Comparison of ENCODE assay signal across 9 cellular contexts in the genomic region with DNA sequence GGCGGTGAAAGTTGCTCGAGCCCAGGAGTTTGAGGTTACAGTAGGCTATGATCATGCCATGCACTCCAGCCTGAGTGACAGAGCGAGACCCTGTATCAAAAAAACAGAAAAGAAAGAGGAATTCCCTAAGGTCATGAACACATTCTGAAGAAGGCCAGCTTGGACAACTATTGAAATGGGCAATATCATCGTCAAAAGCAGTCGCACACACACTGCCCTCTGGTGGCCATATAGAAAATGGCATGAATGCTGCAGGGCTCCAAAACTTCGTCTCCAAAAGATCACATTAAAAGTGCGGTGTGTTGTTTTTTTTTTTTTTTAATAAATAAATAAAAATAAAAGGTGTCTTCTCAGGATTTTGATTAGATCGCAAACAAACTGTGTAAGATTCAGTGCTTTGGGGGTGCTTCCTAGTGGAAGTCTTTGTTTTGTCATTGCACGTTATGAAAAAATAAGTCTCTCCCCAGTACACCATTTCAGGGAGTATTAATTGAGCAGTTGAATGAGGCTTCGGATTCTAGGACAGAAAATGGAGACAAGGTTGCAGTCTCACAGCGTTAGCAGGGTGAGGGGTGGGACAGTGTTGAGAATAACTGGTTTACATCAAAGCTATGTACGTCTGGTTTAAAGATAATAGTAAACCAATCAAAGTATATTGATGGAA.
DNase-seq lines count a peak whose midpoint lies in the region; ATAC-seq, FAIRE-seq and TF ChIP-seq lines count a peak whose summit lies in the region.
"Had no signal": no experiment of that assay in that cellular context is flagged by ENCODE, and none has a peak within 500 bp of the region (broad histone marks: within the 10 kb centered on the region; RNA-seq: fewer than 3 reads in every experiment).

No MANE protein-coding gene starts in this region.

- no peaks in the 10 kb centered on the region for H3K9me3 ChIP-seq in small intestine (ENCODE audit: control insufficient read depth, low read depth)
- H3K9me3 ChIP-seq: HAP-1 had no signal

- H3K27ac ChIP-seq in small intestine (ENCODE audit: low read depth in 1 of 2, low read length in 1 of 2), result no peak overlapping the region

- no peak for FAIRE-seq in small intestine (lab: Jason Lieb, UNC)

- H3K27ac Mint-ChIP-seq in natural killer cell, result no peak overlapping the region
- no peak overlapping the region for H3K27ac Mint-ChIP-seq in natural killer cell treated with Interleukin-12 subunit alpha and Interleukin-12 subunit beta and Interleukin-15 and Interleukin-18, amount 100 ng/mL, for 72 hours

- intact Hi-C loops in natural killer cell (cut with micrococcal nuclease), result no loop called here

- peak in 1 of 3 donors; percentile 49 for ATAC-seq in natural killer cell
- ATAC-seq in natural killer cell treated with Interleukin-12 subunit alpha and Interleukin-12 subunit beta and Interleukin-15 and Interleukin-18, amount 100 ng/mL, for 72 hours, result no peak
- no peak for ATAC-seq in GM18517 (IDR thresholded peaks at IDR 0.05; ENCODE audit: unreplicated experiment)
- ATAC-seq in HG02970 (IDR thresholded peaks at IDR 0.05; ENCODE audit: low FRiP score, unreplicated experiment), result no peak

- no peaks in the 10 kb centered on the region for H3K36me3 ChIP-seq in small intestine (ENCODE audit: control insufficient read depth in 2 of 2, insufficient read depth in 2 of 2, low read length in 2 of 2)
- H3K36me3 ChIP-seq: HAP-1 had no signal

- no peak for DNase-seq in natural killer cell
- DNase-seq in natural killer cell treated with Interleukin-12 subunit alpha and Interleukin-12 subunit beta and Interleukin-15 and Interleukin-18, amount 100 ng/mL, for 72 hours (ENCODE audit: low spot score), result no peak
- DNase-seq in M059J (ENCODE audit: low read depth), result peak; percentile 26
- peak; percentile 43 for DNase-seq in dermis blood vessel endothelial cell
- DNase-seq in small intestine, result peak; percentile 23
- no peak for DNase-seq in NCI-H2029 (lab: John Stamatoyannopoulos, UW)

- H3K27me3 Mint-ChIP-seq in natural killer cell (ENCODE audit: low read depth in 2 of 2), result peaks cover 7 to 8% of the 10 kb centered on the region in 2 donors
- peaks cover 2 to 13% of the 10 kb centered on the region in 2 donors for H3K27me3 Mint-ChIP-seq in natural killer cell treated with Interleukin-12 subunit alpha and Interleukin-12 subunit beta and Interleukin-15 and Interleukin-18, amount 100 ng/mL, for 72 hours

- H3K4me3 ChIP-seq in small intestine (ENCODE audit: low read depth in 1 of 2, low read length in 2 of 2), result no peak overlapping the region
- H3K4me3 ChIP-seq: HAP-1 had no signal

- H3K4me3 Mint-ChIP-seq in natural killer cell, result no peak overlapping the region
- no peak overlapping the region for H3K4me3 Mint-ChIP-seq in natural killer cell treated with Interleukin-12 subunit alpha and Interleukin-12 subunit beta and Interleukin-15 and Interleukin-18, amount 100 ng/mL, for 72 hours

- H3K4me1 Mint-ChIP-seq in natural killer cell, result no peaks in the 10 kb centered on the region
- H3K4me1 Mint-ChIP-seq in natural killer cell treated with Interleukin-12 subunit alpha and Interleukin-12 subunit beta and Interleukin-15 and Interleukin-18, amount 100 ng/mL, for 72 hours (ENCODE audit: low read depth in 2 of 2), result no peaks in the 10 kb centered on the region

- H3K27me3 ChIP-seq in small intestine (ENCODE audit: control insufficient read depth in 2 of 2, insufficient read depth in 2 of 2, low read length in 2 of 2), result peaks cover 0 to 4% of the 10 kb centered on the region in 2 donors

- no peaks in the 10 kb centered on the region for H3K36me3 Mint-ChIP-seq in natural killer cell
- no peaks in the 10 kb centered on the region for H3K36me3 Mint-ChIP-seq in natural killer cell treated with Interleukin-12 subunit alpha and Interleukin-12 subunit beta and Interleukin-15 and Interleukin-18, amount 100 ng/mL, for 72 hours

- no peaks in the 10 kb centered on the region for H3K9me3 Mint-ChIP-seq in natural killer cell
- H3K9me3 Mint-ChIP-seq in natural killer cell treated with Interleukin-12 subunit alpha and Interleukin-12 subunit beta and Interleukin-15 and Interleukin-18, amount 100 ng/mL, for 72 hours, result no peaks in the 10 kb centered on the region

- TF ChIP-seq CTCF in natural killer cell (IDR thresholded peaks at IDR 0.05), result peak; percentile 76

- no peaks in the 10 kb centered on the region for H3K4me1 ChIP-seq in small intestine (ENCODE audit: control insufficient read depth in 2 of 2, insufficient read depth in 1 of 2, low read depth in 1 of 2, low read length in 1 of 2)
- H3K4me1 ChIP-seq: HAP-1 had no signal

- WGBS in small intestine, 3 donors, result 57 to 58% (median 57%) methylated on average over 12 of the region's 12 CpGs

Comparison
In these comparisons a context has a peak if more than half of its experiments do, and no peak if none do; other contexts are left out.
1. DNase-seq: peak in M059J (single experiment), dermis blood vessel endothelial cell (single experiment) and small intestine (single experiment); none in natural killer cell (single experiment), natural killer cell treated with Interleukin-12 subunit alpha and Interleukin-12 subunit beta and Interleukin-15 and Interleukin-18, amount 100 ng/mL, for 72 hours (single experiment) and NCI-H2029 (single experiment).